Comparison of ENCODE assay signal across 10 cellular contexts in genomic region chr9:132288371-132288770, GRCh38.
A peak's percentile ranks its signal among the peaks of the same experiment; 100 is the strongest.
DNase-seq lines count a peak whose midpoint lies in the region; ATAC-seq and TF ChIP-seq lines count a peak whose summit lies in the region.
"Had no signal": no experiment of that assay in that cellular context is flagged by ENCODE, and none has a peak within 500 bp of the region (broad histone marks: within the 10 kb centered on the region; RNA-seq: fewer than 3 reads in every experiment).

No MANE protein-coding gene starts in this region.

- ATAC-seq in CD4-positive, alpha-beta T cell (ENCODE audit: poor library complexity) = no peak
- ATAC-seq in GM21737 (IDR thresholded peaks at IDR 0.05; ENCODE audit: unreplicated experiment) = no peak

- H3K4me3 ChIP-seq in astrocyte of the spinal cord (ENCODE audit: low read depth, low read length) = no peak overlapping the region
- H3K4me3 ChIP-seq in sigmoid colon = no peak overlapping the region

- H3K4me1 ChIP-seq in sigmoid colon = peaks cover 0 to 5% (median 0%) of the 10 kb centered on the region in 4 donors

- no peak for TF ChIP-seq CTCF in CD4-positive, alpha-beta T cell (IDR thresholded peaks at IDR 0.05)
- TF ChIP-seq CTCF in astrocyte of the spinal cord (IDR thresholded peaks at IDR 0.05; ENCODE audit: low read depth, low read length) = no peak
- no peak for TF ChIP-seq CTCF in osteocyte (IDR thresholded peaks at IDR 0.05)
- no peak for TF ChIP-seq CTCF in sigmoid colon (IDR thresholded peaks at IDR 0.05)

- H3K9me3 ChIP-seq in CD4-positive, alpha-beta T cell (ENCODE audit: control insufficient read depth, low read length) = no peaks in the 10 kb centered on the region
- no peaks in the 10 kb centered on the region for H3K9me3 ChIP-seq in sigmoid colon

- peak overlapping the region; percentile 42 for H3K27ac Mint-ChIP-seq in CD4-positive, alpha-beta T cell
- peak overlapping the region; percentile 15 for H3K27ac Mint-ChIP-seq in osteocyte (ENCODE audit: unreplicated experiment)

- H3K36me3 Mint-ChIP-seq in CD4-positive, alpha-beta T cell (ENCODE audit: low read depth) = peaks cover 76% of the 10 kb centered on the region
- peaks cover 28% of the 10 kb centered on the region for H3K36me3 Mint-ChIP-seq in osteocyte (ENCODE audit: unreplicated experiment)

- H3K36me3 ChIP-seq in sigmoid colon = peaks cover 0 to 76% (median 36%) of the 10 kb centered on the region in 4 donors

- CTCF ChIA-PET in CD4-positive, alpha-beta T cell (lab: Charles Lee) = interaction anchor here (1.8 kb wide), 1 partner anchor 20 kb away, joined by 4 read pairs; no protein-coding TSS in a partner anchor

- no peak for TF ChIP-seq POLR2A in sigmoid colon (IDR thresholded peaks at IDR 0.05)

- no peak for TF ChIP-seq EP300 in sigmoid colon (IDR thresholded peaks at IDR 0.05)

- whole genome bisulfite sequencing in sigmoid colon, 2 donors = 29 to 39% methylated on average over 1 of the region's 1 CpG

- peaks cover 7% of the 10 kb centered on the region for H3K4me1 Mint-ChIP-seq in CD4-positive, alpha-beta T cell (ENCODE audit: low read depth)
- peaks cover 16% of the 10 kb centered on the region for H3K4me1 Mint-ChIP-seq in osteocyte (ENCODE audit: unreplicated experiment)

- no peak overlapping the region for H3K4me3 Mint-ChIP-seq in CD4-positive, alpha-beta T cell
- H3K4me3 Mint-ChIP-seq in osteocyte (ENCODE audit: unreplicated experiment) = no peak overlapping the region

- H3K27me3 Mint-ChIP-seq in CD4-positive, alpha-beta T cell = no peaks in the 10 kb centered on the region
- H3K27me3 Mint-ChIP-seq in osteocyte (ENCODE audit: unreplicated experiment) = no peaks in the 10 kb centered on the region

- no peak for DNase-seq in CD4-positive, alpha-beta T cell
- DNase-seq in HT1080 (ENCODE audit: low read depth) = peak; percentile 10
- peak; percentile 68 for DNase-seq in astrocyte of the spinal cord (ENCODE audit: low read depth, low spot score)
- DNase-seq in osteocyte (ENCODE audit: extremely low spot score, unreplicated experiment) = no peak
- DNase-seq in sigmoid colon = no peak
- no peak for DNase-seq in activated CD4-positive, alpha-beta T cell treated with anti-CD3 and anti-CD28 coated beads, Interleukin-2, amount 50 U/mL, for 4 hours
- DNase-seq: Karpas-422, mesendoderm, NCI-H2081 had no signal

- intact Hi-C loops in CD4-positive, alpha-beta T cell (cut with DNase I, micrococcal nuclease) = loop anchor here in 1 of 2 experiments (10.0 kb wide), 1 partner anchor 46 kb away; no protein-coding TSS in a partner anchor
- intact Hi-C loops in sigmoid colon (cut with DNase I) = no loop called here

- in situ Hi-C loops in astrocyte of the spinal cord (cut with HindIII; ENCODE audit: low sequenced_read_pairs) = no loop called here

- no peak overlapping the region for H3K27ac ChIP-seq in CD4-positive, alpha-beta T cell (ENCODE audit: low read depth, low read length)
- H3K27ac ChIP-seq in sigmoid colon = no peak overlapping the region

- no peaks in the 10 kb centered on the region for H3K9me3 Mint-ChIP-seq in CD4-positive, alpha-beta T cell
- no peaks in the 10 kb centered on the region for H3K9me3 Mint-ChIP-seq in osteocyte (ENCODE audit: unreplicated experiment)

- no peaks in the 10 kb centered on the region for H3K27me3 ChIP-seq in CD4-positive, alpha-beta T cell (ENCODE audit: control insufficient read depth, insufficient read depth, low read length)
- no peaks in the 10 kb centered on the region for H3K27me3 ChIP-seq in sigmoid colon

- POLR2A ChIA-PET in CD4-positive, alpha-beta T cell (lab: Charles Lee) = no interaction called here

Comparison
In these comparisons a context has a peak if more than half of its experiments do, and no peak if none do; other contexts are left out.
1. DNase-seq: peak in HT1080 (single experiment) and astrocyte of the spinal cord (single experiment); none in CD4-positive, alpha-beta T cell (0 of 10), osteocyte (single experiment), sigmoid colon (single experiment) and activated CD4-positive, alpha-beta T cell treated with anti-CD3 and anti-CD28 coated beads, Interleukin-2, amount 50 U/mL, for 4 hours (0 of 2).